In the genomic region with DNA sequence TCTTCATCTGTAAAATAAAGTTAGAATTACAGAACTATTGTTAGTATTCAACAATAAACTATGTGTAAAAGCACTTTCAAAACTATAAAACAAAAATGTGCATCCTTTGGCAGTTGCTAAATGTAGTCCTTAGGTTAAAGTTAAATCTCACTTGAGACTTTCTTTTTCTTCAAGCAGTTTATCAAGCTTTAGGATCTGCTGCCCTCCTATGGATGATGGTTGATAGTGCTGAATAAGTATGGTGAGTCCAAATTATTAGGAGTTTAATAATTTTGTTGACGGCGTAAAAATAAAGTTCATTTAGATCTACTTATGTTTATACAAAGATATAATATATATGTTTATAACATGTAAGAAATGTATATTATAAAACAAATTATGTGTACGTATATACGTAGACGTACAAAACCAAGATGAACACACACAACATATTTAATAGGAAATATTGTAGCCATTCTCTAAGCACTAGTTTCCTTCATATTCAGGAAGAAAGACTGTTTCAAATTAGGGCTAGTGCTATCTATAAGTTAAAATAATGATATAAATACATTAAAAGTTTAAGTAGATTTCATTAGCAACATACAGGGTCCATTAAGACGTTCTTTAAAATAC, we compare ENCODE assay signal across 1 cellular context.
TF ChIP-seq lines count a peak whose summit lies in the region.

No MANE protein-coding gene starts in this region.

TF ChIP-seq in HepG2, 621 proteins besides CTCF, POLR2A, EP300 and RAD21 (continued from another document):
- TF ChIP-seq MAFF (IDR thresholded peaks at IDR 0.05; ENCODE audit: low read depth, low read length) (0 out of 2 replicates have a peak, but pooled peaks have one; percentile 24), ZNF256 (CRISPR knock-in tag; conservative IDR thresholded peaks at IDR 0.05) (no peak), ZNF160 (CRISPR knock-in tag; IDR thresholded peaks at IDR 0.05) (no peak), STAG1 (CRISPR knock-in tag; IDR thresholded peaks at IDR 0.05) (peak; percentile 93), HDAC2 (CRISPR knock-in tag; IDR thresholded peaks at IDR 0.05) (no peak), SP2 (CRISPR knock-in tag; IDR thresholded peaks at IDR 0.05) (no peak), MBNL3 (CRISPR knock-in tag; conservative IDR thresholded peaks at IDR 0.05) (no peak), KMT2A (CRISPR knock-in tag; IDR thresholded peaks at IDR 0.05) (no peak)
- TF ChIP-seq, protein P1, sequence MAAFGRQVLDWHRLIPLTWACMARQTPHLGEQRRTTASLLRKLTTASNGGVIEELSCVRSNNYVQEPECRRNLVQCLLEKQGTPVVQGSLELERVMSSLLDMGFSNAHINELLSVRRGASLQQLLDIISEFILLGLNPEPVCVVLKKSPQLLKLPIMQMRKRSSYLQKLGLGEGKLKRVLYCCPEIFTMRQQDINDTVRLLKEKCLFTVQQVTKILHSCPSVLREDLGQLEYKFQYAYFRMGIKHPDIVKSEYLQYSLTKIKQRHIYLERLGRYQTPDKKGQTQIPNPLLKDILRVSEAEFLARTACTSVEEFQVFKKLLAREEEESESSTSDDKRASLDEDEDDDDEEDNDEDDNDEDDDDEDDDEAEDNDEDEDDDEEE (CRISPR knock-in tag; IDR thresholded peaks at IDR 0.05) = no peak
